ENCODE assay signal across 8 cellular contexts in genomic region chr7:100705753-100706671, GRCh38. TPM values are rescaled to one million over a fixed set of nuclear protein-coding genes. Genes with fewer than 3 reads are reported as not detected.
A peak's percentile ranks its signal among the peaks of the same experiment; 100 is the strongest.
DNase-seq lines count a peak whose midpoint lies in the region; ATAC-seq and TF ChIP-seq lines count a peak whose summit lies in the region.

POP7 (plus strand) TSS chr7:100706121; CDS start chr7:100706831, 710 bp downstream.

- H3K4me2 ChIP-seq in IMR-90 (ENCODE audit: low read depth, low read length), result peak within 1 kb of the TSS; percentile 95

- peaks cover 4% of the 10 kb centered on the region; the same call in 1 of the 2 replicates for H3K4me1 ChIP-seq in IMR-90 (ENCODE audit: control insufficient read depth, insufficient read depth, low read length)
- H3K4me1 ChIP-seq in mononuclear cell (ENCODE audit: insufficient read depth, low read length), result peaks cover 16% of the 10 kb centered on the region

- CTCF ChIA-PET in IMR-90 (lab: Yijun Ruan, JAX), result interaction anchor here (0.7 to 2.4 kb wide), 17 partner anchors 10 to 189 kb away, joined by 3 to 27 read pairs (median 4); partner anchors contain the start of genes EPHB4 and SLC12A9

- no peak for TF ChIP-seq CTCF in IMR-90 (conservative IDR thresholded peaks at IDR 0.05; ENCODE audit: low read depth, low read length)

- BruUV-seq in IMR-90 (replicated peaks; lab: Mats Ljungman, UMichigan), result no TSS peak

- H2AK9ac ChIP-seq in IMR-90 (replicated peaks; ENCODE audit: low read depth, low read length, poor library complexity), result peak within 1 kb of the TSS; percentile 89

- intact Hi-C loops in IMR-90 (cut with micrococcal nuclease), result loop anchor here (1.0 to 2.0 kb wide), 4 partner anchors 19 to 146 kb away; partner anchors contain the start of genes EPHB4 and SLC12A9

- peak within 1 kb of the TSS; percentile 100 for H2AFZ ChIP-seq in IMR-90 (replicated peaks; ENCODE audit: low read length, poor library complexity)

- peak; percentile 60; the same call in 1 of the 2 replicates for TF ChIP-seq POLR2A in IMR-90 (IDR thresholded peaks at IDR 0.05; ENCODE audit: low read depth, low read length)

- DNase-seq in DMS 273 (lab: John Stamatoyannopoulos, UW; ENCODE audit: unreplicated experiment) (peak; percentile 100), IMR-90 (peak; percentile 97), OCI-M1 (lab: John Stamatoyannopoulos, UW) (peak; percentile 100), activated T-cell treated with anti-CD3 and anti-CD28 coated beads for 24 hours (ENCODE audit: low read depth) (peak; percentile 99), epidermal melanocyte (ENCODE audit: insufficient read length, low spot score) (peak; percentile 89)
- peak; percentile 96 for DNase-seq in stimulated activated CD8-positive, alpha-beta memory T cell treated with anti-CD3 and anti-CD28 coated beads, Interleukin-4, amount 100 ng/mL, for 1 hour (ENCODE audit: low read depth in 2 of 2, low spot score in 1 of 2)

- in situ Hi-C loops in IMR-90 (cut with MboI; ENCODE audit: low sequenced_read_pairs), result loop anchor here (5.0 to 25.0 kb wide), 3 partner anchors 119 to 356 kb away; partner anchors contain the start of gene EPHB4

- H3K9me1 ChIP-seq in IMR-90 (ENCODE audit: insufficient read depth, low read length), result no peaks in the 10 kb centered on the region

- peak within 1 kb of the TSS; percentile 77 to 87 for H4K8ac ChIP-seq in IMR-90 (ENCODE audit: low read depth in 2 of 2, low read length in 2 of 2)

- no peaks in the 10 kb centered on the region; the same call in 1 of the 2 replicates for H4K20me1 ChIP-seq in IMR-90 (ENCODE audit: insufficient read depth, low read length)

- dilution Hi-C loops in IMR-90 (cut with HindIII; ENCODE audit: low sequenced_read_pairs, unreplicated experiment), result no loop called here

- no peak within 1 kb of the TSS for H2BK120ac ChIP-seq in IMR-90 (ENCODE audit: low read depth, low read length)

- H3K79me1 ChIP-seq in IMR-90 (ENCODE audit: low read depth in 1 of 2, low read length in 2 of 2), result peaks cover 13 to 23% of the 10 kb centered on the region in 2 experiments

- 1% methylated on average over 35 of the region's 86 CpGs; no CpG with 5 or more reads in 1 of the 2 experiments for WGBS in IMR-90 (ENCODE audit: extremely low coverage in 2 of 2, insufficient read length in 1 of 2), 2 experiments

- H2BK5ac ChIP-seq in IMR-90 (ENCODE audit: low read depth, low read length, poor library complexity, severe bottlenecking), result peak within 1 kb of the TSS; percentile 78

- no peak within 1 kb of the TSS for H2BK20ac ChIP-seq in IMR-90 (ENCODE audit: low read depth, low read length)

- peak within 1 kb of the TSS; percentile 83 for H3K27ac ChIP-seq in IMR-90 (ENCODE audit: insufficient read depth, low read length)

- H3K23ac ChIP-seq in IMR-90 (ENCODE audit: low read depth, low read length), result peak within 1 kb of the TSS; percentile 55; the same call in 1 of the 2 replicates

- H3K36me3 ChIP-seq in IMR-90 (ENCODE audit: control insufficient read depth, insufficient read depth, low read length), result no peaks in the 10 kb centered on the region

- H3K56ac ChIP-seq in IMR-90 (ENCODE audit: extremely low read depth, insufficient read depth, low read length), result peak within 1 kb of the TSS; percentile 36

- H3K9me3 ChIP-seq in IMR-90 (ENCODE audit: control insufficient read depth, insufficient read depth, low read length), result no peaks in the 10 kb centered on the region
- H3K9me3 ChIP-seq in mononuclear cell (ENCODE audit: low read depth, low read length), result no peaks in the 10 kb centered on the region

- TF ChIP-seq RAD21 in IMR-90 (IDR thresholded peaks at IDR 0.05; ENCODE audit: low read length), result no peak

- H3K14ac ChIP-seq in IMR-90 (replicated peaks; ENCODE audit: low read depth, low read length), result peak within 1 kb of the TSS; percentile 50

- H3K27me3 ChIP-seq in IMR-90 (ENCODE audit: control insufficient read depth, insufficient read depth, low read length) (no peaks in the 10 kb centered on the region), mononuclear cell (ENCODE audit: insufficient read depth, low read length) (no peaks in the 10 kb centered on the region)

- POLR2A ChIA-PET in IMR-90 (lab: Charles Lee; ENCODE audit: unreplicated experiment), result interaction anchor here (1.1 to 1.3 kb wide), 2 partner anchors 169 to 184 kb away, joined by 3 to 5 read pairs; partner anchors contain the start of genes SRRT and UFSP1

- peak within 1 kb of the TSS; percentile 89 for H3K9ac ChIP-seq in IMR-90 (ENCODE audit: low read depth, low read length)

- peak within 1 kb of the TSS; percentile 40 for H4K5ac ChIP-seq in IMR-90 (ENCODE audit: low read depth, low read length)

- H3K4me3 ChIP-seq in IMR-90 (ENCODE audit: insufficient read depth, low read depth, low read length), result peak within 1 kb of the TSS; percentile 85
- H3K4me3 ChIP-seq in mononuclear cell (ENCODE audit: low read length), result peak within 1 kb of the TSS; percentile 68

- peak within 1 kb of the TSS; percentile 82 for H4K91ac ChIP-seq in IMR-90 (ENCODE audit: insufficient read depth, low read depth, low read length)

- H2BK15ac ChIP-seq in IMR-90 (ENCODE audit: low read depth, low read length), result no peak within 1 kb of the TSS

- H3K18ac ChIP-seq in IMR-90 (ENCODE audit: low read depth, low read length), result no peak within 1 kb of the TSS; the same call in 1 of the 2 replicates

- peak within 1 kb of the TSS; percentile 82 for H3K4ac ChIP-seq in IMR-90 (ENCODE audit: low read depth, low read length)

- ATAC-seq in GM21528 (IDR thresholded peaks at IDR 0.05; ENCODE audit: low FRiP score, unreplicated experiment), result peak; percentile 87
- peak; percentile 95 for ATAC-seq in IMR-90 (ENCODE audit: low read depth)

- peak within 1 kb of the TSS; percentile 68 for H2AK5ac ChIP-seq in IMR-90 (ENCODE audit: low read depth, low read length)

TF ChIP-seq in IMR-90, 13 proteins besides CTCF, POLR2A, EP300 and RAD21:
- TF ChIP-seq BHLHE40 (IDR thresholded peaks at IDR 0.05; ENCODE audit: low read depth, low read length) (peak; percentile 62; the same call in 1 of the 2 replicates), FOS (IDR thresholded peaks at IDR 0.05; ENCODE audit: low read depth, low read length) (no peak; the same call in 1 of the 2 replicates), MAZ (IDR thresholded peaks at IDR 0.05; ENCODE audit: borderline replicate concordance, low read depth, low read length) (peak; percentile 71; the same call in 1 of the 2 replicates), NFE2L2 (IDR thresholded peaks at IDR 0.05; ENCODE audit: low read depth, low read length) (no peak), CEBPB (IDR thresholded peaks at IDR 0.05; ENCODE audit: low read depth, low read length) (no peak), USF2 (IDR thresholded peaks at IDR 0.05; ENCODE audit: low read depth, low read length) (peak; percentile 59), SMC3 (IDR thresholded peaks at IDR 0.05; ENCODE audit: low read depth, low read length) (no peak), MXI1 (IDR thresholded peaks at IDR 0.05; ENCODE audit: borderline replicate concordance, low read depth, low read length) (peak; percentile 47; the same call in 1 of the 2 replicates), ELK1 (IDR thresholded peaks at IDR 0.05; ENCODE audit: borderline replicate concordance, low read depth, low read length) (no peak), RFX5 (IDR thresholded peaks at IDR 0.05; ENCODE audit: low read depth, low read length) (no peak), MAFK (IDR thresholded peaks at IDR 0.05; ENCODE audit: low read depth, low read length) (no peak), RCOR1 (IDR thresholded peaks at IDR 0.05; ENCODE audit: insufficient replicate concordance, low read length) (no peak), CHD1 (IDR thresholded peaks at IDR 0.05; ENCODE audit: low read depth, low read length) (no peak)

RNA-seq across cellular contexts. Expression of gene POP7, which starts in this region (rescaled TPM):
- total RNA-seq in IMR-90 (2012; rRNA removed) (14.9 and 16.9 TPM in 2 replicates), mononuclear cell (10.4 TPM)
- polyA plus RNA-seq in IMR-90 (2012; rRNA removed), result 38.0 and 50.5 TPM in 2 replicates
- 50.9 and 63.4 TPM in 2 replicates for polyA plus RNA-seq in IMR-90 (2012; cell fraction: cytosol; rRNA removed)
- 12.0 and 23.5 TPM in 2 replicates for polyA plus RNA-seq in IMR-90 (2012; cell fraction: nucleus; rRNA removed; ENCODE audit: low replicate concordance)

Comparison
In these comparisons a context has a peak if more than half of its experiments do, and no peak if none do; other contexts are left out.
1. Peak in every context shown above with its lines: DNase-seq, ATAC-seq, H3K4me3 ChIP-seq and H3K27ac ChIP-seq.